In the genomic region with DNA sequence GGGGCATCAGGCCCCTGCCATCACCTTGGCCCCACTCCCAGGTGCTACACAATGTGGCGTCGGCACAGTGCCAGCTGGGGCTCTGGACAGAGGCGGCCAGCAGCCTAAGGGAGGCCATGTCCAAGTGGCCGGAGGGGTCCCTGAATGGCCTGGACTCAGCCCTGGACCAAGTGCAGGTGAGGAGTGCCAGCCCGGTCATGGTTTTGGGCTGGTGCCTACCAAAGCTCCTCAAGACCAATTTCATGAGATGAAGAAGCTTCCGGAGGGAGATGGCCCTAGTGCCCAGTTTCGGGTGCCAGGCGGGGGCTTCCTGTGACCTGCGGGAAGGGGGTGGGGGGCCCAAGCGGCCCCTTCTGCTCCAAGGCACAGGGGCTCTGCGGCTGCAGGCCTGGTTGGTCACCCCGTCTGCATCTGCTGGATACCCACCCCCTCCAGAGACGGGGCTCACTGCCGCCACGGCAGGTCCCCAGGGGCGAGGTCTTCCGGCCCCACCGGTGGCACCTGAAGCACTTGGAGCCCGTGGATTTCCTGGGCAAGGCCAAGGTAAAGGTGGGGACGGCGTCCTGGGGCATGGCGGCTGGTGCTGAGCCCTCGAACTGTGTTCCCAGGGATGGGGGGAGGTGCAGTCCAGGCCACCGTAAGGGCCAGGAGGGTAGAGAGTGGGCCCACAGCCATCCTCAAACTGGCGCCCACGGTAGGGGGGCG, we compare ENCODE assay signal across 1 cellular context.
TF ChIP-seq lines count a peak whose summit lies in the region.

No MANE protein-coding gene starts in this region.

TF ChIP-seq in SK-N-SH treated with all-trans-retinoic acid at 6 μM for 48 hours, 23 proteins besides CTCF, POLR2A, EP300 and RAD21:
- TF ChIP-seq ZC3H10 (CRISPR knock-in tag; IDR thresholded peaks at IDR 0.05): no peak
- TF ChIP-seq, protein P1, sequence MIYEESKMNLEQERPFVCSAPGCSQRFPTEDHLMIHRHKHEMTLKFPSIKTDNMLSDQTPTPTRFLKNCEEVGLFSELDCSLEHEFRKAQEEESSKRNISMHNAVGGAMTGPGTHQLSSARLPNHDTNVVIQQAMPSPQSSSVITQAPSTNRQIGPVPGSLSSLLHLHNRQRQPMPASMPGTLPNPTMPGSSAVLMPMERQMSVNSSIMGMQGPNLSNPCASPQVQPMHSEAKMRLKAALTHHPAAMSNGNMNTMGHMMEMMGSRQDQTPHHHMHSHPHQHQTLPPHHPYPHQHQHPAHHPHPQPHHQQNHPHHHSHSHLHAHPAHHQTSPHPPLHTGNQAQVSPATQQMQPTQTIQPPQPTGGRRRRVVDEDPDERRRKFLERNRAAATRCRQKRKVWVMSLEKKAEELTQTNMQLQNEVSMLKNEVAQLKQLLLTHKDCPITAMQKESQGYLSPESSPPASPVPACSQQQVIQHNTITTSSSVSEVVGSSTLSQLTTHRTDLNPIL (CRISPR knock-in tag; IDR thresholded peaks at IDR 0.05; ENCODE audit: low read depth): no peak
- TF ChIP-seq GLIS3 (CRISPR knock-in tag; IDR thresholded peaks at IDR 0.05): no peak
- no peak for TF ChIP-seq TCF4 (CRISPR knock-in tag; IDR thresholded peaks at IDR 0.05; ENCODE audit: borderline replicate concordance)
- TF ChIP-seq ZFP3 (CRISPR knock-in tag; IDR thresholded peaks at IDR 0.05): no peak
- TF ChIP-seq ZNF565 (CRISPR knock-in tag; conservative IDR thresholded peaks at IDR 0.05; ENCODE audit: low read depth): no peak
- no peak for TF ChIP-seq ZNF8 (CRISPR knock-in tag; IDR thresholded peaks at IDR 0.05)
- TF ChIP-seq ZFP30 (CRISPR knock-in tag; IDR thresholded peaks at IDR 0.05): no peak
- no peak for TF ChIP-seq POU6F1 (CRISPR knock-in tag; IDR thresholded peaks at IDR 0.05; ENCODE audit: borderline replicate concordance, low read depth)
- TF ChIP-seq ISL1 (CRISPR knock-in tag; IDR thresholded peaks at IDR 0.05): no peak
